ENCODE assay signal across 12 cellular contexts in genomic region chr2:155412599-155412998, GRCh38.
A peak's percentile ranks its signal among the peaks of the same experiment; 100 is the strongest.
DNase-seq lines count a peak whose midpoint lies in the region; ATAC-seq and TF ChIP-seq lines count a peak whose summit lies in the region.
"Had no signal": no experiment of that assay in that cellular context is flagged by ENCODE, and none has a peak within 500 bp of the region (broad histone marks: within the 10 kb centered on the region; RNA-seq: fewer than 3 reads in every experiment).

No MANE protein-coding gene starts in this region.

- no peaks in the 10 kb centered on the region for H3K36me3 ChIP-seq in MM.1S (replicated peaks; ENCODE audit: insufficient read depth, low read length)
- H3K36me3 ChIP-seq in Caco-2 (ENCODE audit: control insufficient read depth, insufficient read depth, low read length): no peaks in the 10 kb centered on the region
- no peaks in the 10 kb centered on the region for H3K36me3 ChIP-seq in GM23248 (ENCODE audit: low read depth)
- H3K36me3 ChIP-seq: left ventricle myocardium inferior, WERI-Rb-1 had no signal

- H4K20me1 ChIP-seq in MM.1S (ENCODE audit: insufficient read depth, low read length) (no peaks in the 10 kb centered on the region), GM23248 (ENCODE audit: insufficient read depth) (no peaks in the 10 kb centered on the region)

- ATAC-seq in GM18498 (IDR thresholded peaks at IDR 0.05; ENCODE audit: unreplicated experiment) (peak; percentile 100), GM21360 (IDR thresholded peaks at IDR 0.05; ENCODE audit: unreplicated experiment) (peak; percentile 98), HG02973 (IDR thresholded peaks at IDR 0.05; ENCODE audit: unreplicated experiment) (peak; percentile 92)

- no peak overlapping the region for H3K27ac Mint-ChIP-seq in Caco-2 (ENCODE audit: unreplicated experiment)

- CTCF ChIA-PET in Caco-2 (lab: Charles Lee): no interaction called here

- H3K9me3 ChIP-seq in MM.1S (replicated peaks; ENCODE audit: insufficient read depth, low read length) (no peaks in the 10 kb centered on the region), Caco-2 (no peaks in the 10 kb centered on the region; the same call in 1 of the 2 replicates), GM23248 (ENCODE audit: low read depth) (no peaks in the 10 kb centered on the region)

- H2AFZ ChIP-seq in MM.1S (ENCODE audit: low read length): no peak overlapping the region
- no peak overlapping the region for H2AFZ ChIP-seq in GM23248

- no peaks in the 10 kb centered on the region for H3K79me2 ChIP-seq in MM.1S (ENCODE audit: low read length)
- no peaks in the 10 kb centered on the region for H3K79me2 ChIP-seq in GM23248 (ENCODE audit: insufficient read depth)

- H3K27ac ChIP-seq in MM.1S (ENCODE audit: low read length): no peak overlapping the region
- H3K27ac ChIP-seq in GM23248: no peak overlapping the region
- H3K27ac ChIP-seq: left ventricle myocardium inferior, WERI-Rb-1 had no signal

- no peaks in the 10 kb centered on the region for H3K36me3 Mint-ChIP-seq in Caco-2 (ENCODE audit: insufficient read depth, unreplicated experiment)

- in situ Hi-C loops in GM23248 (cut with MboI): no loop called here

- no peak overlapping the region for H3K4me3 ChIP-seq in MM.1S (ENCODE audit: low read length)
- no peak overlapping the region for H3K4me3 ChIP-seq in Caco-2 (ENCODE audit: low read depth, low read length)
- H3K4me3 ChIP-seq in GM23248: no peak overlapping the region
- H3K4me3 ChIP-seq: left ventricle myocardium inferior had no signal

- H3K4me2 ChIP-seq in MM.1S (ENCODE audit: low read depth, low read length): no peak overlapping the region
- H3K4me2 ChIP-seq in GM23248 (ENCODE audit: unreplicated experiment): no peak overlapping the region

- no peaks in the 10 kb centered on the region for H3K9me2 ChIP-seq in MM.1S (replicated peaks; ENCODE audit: insufficient read depth, low read length)
- no peaks in the 10 kb centered on the region for H3K9me2 ChIP-seq in GM23248 (ENCODE audit: insufficient read depth)

- intact Hi-C loops in Caco-2 (cut with micrococcal nuclease; ENCODE audit: unreplicated experiment): no loop called here

- no peaks in the 10 kb centered on the region for H3K4me1 Mint-ChIP-seq in Caco-2 (ENCODE audit: low read depth, unreplicated experiment)

- no peaks in the 10 kb centered on the region for H3K27me3 Mint-ChIP-seq in Caco-2 (ENCODE audit: insufficient read depth, unreplicated experiment)

- H3K4me1 ChIP-seq in MM.1S (ENCODE audit: low read length): no peaks in the 10 kb centered on the region
- no peaks in the 10 kb centered on the region for H3K4me1 ChIP-seq in Caco-2
- H3K4me1 ChIP-seq in GM23248 (ENCODE audit: insufficient read depth): no peaks in the 10 kb centered on the region
- H3K4me1 ChIP-seq: left ventricle myocardium inferior had no signal

- 43 to 48% methylated on average over 1 of the region's 1 CpG for WGBS in GM23248 (ENCODE audit: low coverage in 1 of 2, low lambda C conversion rate in 2 of 2, missing lambda C conversion rate in 2 of 2), 2 experiments

- DNase-seq in MM.1S: peak; percentile 37
- no peak for DNase-seq in stimulated activated naive CD4-positive, alpha-beta T cell (lab: John Stamatoyannopoulos, UW)
- DNase-seq in Caco-2: no peak
- no peak for DNase-seq in GF-D8 (lab: John Stamatoyannopoulos, UW)
- no peak for DNase-seq in GM23248
- DNase-seq: activated naive CD4-positive, alpha-beta T cell treated with Interleukin-2 at 50 U/mL for 16 hours; left ventricle myocardium inferior; NCI-H187 treated with DMSO at 0.1 percent for 48 hours; WERI-Rb-1 had no signal

- BruUV-seq in Caco-2 (replicated peaks; lab: Mats Ljungman, UMichigan): no TSS peak

- H3K9me3 Mint-ChIP-seq in Caco-2 (ENCODE audit: unreplicated experiment): peaks cover 9% of the 10 kb centered on the region

- POLR2A ChIA-PET in Caco-2 (lab: Charles Lee): no interaction called here

- H3K9ac ChIP-seq in MM.1S (ENCODE audit: low read length) (no peak overlapping the region), GM23248 (no peak overlapping the region)

- no peak overlapping the region for H3K4me3 Mint-ChIP-seq in Caco-2 (ENCODE audit: unreplicated experiment)

- TF ChIP-seq CTCF in MM.1S (IDR thresholded peaks at IDR 0.05; ENCODE audit: low read length) (no peak), Caco-2 (IDR thresholded peaks at IDR 0.05; ENCODE audit: insufficient read depth in 1 of 2, low read depth in 1 of 2, low read length in 1 of 2, severe bottlenecking in 1 of 2, unreplicated experiment in 1 of 2) (no peak)

- H3K27me3 ChIP-seq in MM.1S (replicated peaks; ENCODE audit: insufficient read depth, low read length) (no peaks in the 10 kb centered on the region), Caco-2 (replicated peaks; ENCODE audit: control insufficient read depth, insufficient read depth, low read length) (no peaks in the 10 kb centered on the region), GM23248 (replicated peaks; ENCODE audit: insufficient read depth) (no peaks in the 10 kb centered on the region)

- no peaks in the 10 kb centered on the region for H3F3A ChIP-seq in MM.1S (ENCODE audit: insufficient read depth, low read length)
- no peaks in the 10 kb centered on the region for H3F3A ChIP-seq in GM23248 (ENCODE audit: insufficient read depth)
